ENCODE assay signal across 9 cellular contexts in genomic region chr16:81889896-81890634, GRCh38.
DNase-seq lines count a peak whose midpoint lies in the region; ATAC-seq, FAIRE-seq and TF ChIP-seq lines count a peak whose summit lies in the region.
"Had no signal": no experiment of that assay in that cellular context is flagged by ENCODE, and none has a peak within 500 bp of the region (broad histone marks: within the 10 kb centered on the region; RNA-seq: fewer than 3 reads in every experiment).

No MANE protein-coding gene starts in this region.

- FAIRE-seq in GM19239 (lab: Jason Lieb, UNC), result peak; percentile 11

- H3K4me3 ChIP-seq in WERI-Rb-1 (ENCODE audit: low read depth, low read length), result no peak overlapping the region

- peak; percentile 60 for ATAC-seq in central memory CD8-positive, alpha-beta T cell (replicated peaks; ENCODE audit: extremely low read depth, poor library complexity, severe bottlenecking)
- ATAC-seq in left lobe of liver, result peak; percentile 79
- no peak for ATAC-seq in GM18505 (IDR thresholded peaks at IDR 0.05; ENCODE audit: unreplicated experiment)

- DNase-seq in Ammon's horn (ENCODE audit: low spot score) (peak; percentile 80), GM19239 (ENCODE audit: insufficient read length, low spot score) (peak; percentile 54), NCI-H2029 (lab: John Stamatoyannopoulos, UW) (peak; percentile 7), WERI-Rb-1 (peak; percentile 53), left lobe of liver (ENCODE audit: low spot score) (peak; percentile 77)
- DNase-seq in central memory CD8-positive, alpha-beta T cell (ENCODE audit: low spot score in 2 of 2), result peak; percentile 19 to 27
- DNase-seq in stimulated activated CD4-positive, alpha-beta T cell treated with anti-CD3 and anti-CD28 coated beads, Interleukin-4, amount 100 ng/mL, for 48 hours (ENCODE audit: low read depth in 2 of 2), result peak; percentile 33 to 44

- peaks cover 23% of the 10 kb centered on the region for H3K36me3 Mint-ChIP-seq in central memory CD8-positive, alpha-beta T cell (ENCODE audit: insufficient read depth)

- no peaks in the 10 kb centered on the region for H3K9me3 Mint-ChIP-seq in central memory CD8-positive, alpha-beta T cell
- H3K9me3 Mint-ChIP-seq: stimulated activated naive CD8-positive, alpha-beta T cell treated with anti-CD3 and anti-CD28 coated beads, Interleukin-15, Interleukin-2, amounts not matched to agents 100 ng/mL and 50 ng/mL, for 24 hours had no signal

- H3K9me3 ChIP-seq in WERI-Rb-1 (ENCODE audit: severe bottlenecking), result no peaks in the 10 kb centered on the region

- H3K27me3 Mint-ChIP-seq in central memory CD8-positive, alpha-beta T cell, result no peaks in the 10 kb centered on the region
- H3K27me3 Mint-ChIP-seq: stimulated activated naive CD8-positive, alpha-beta T cell treated with anti-CD3 and anti-CD28 coated beads, Interleukin-15, Interleukin-2, amounts not matched to agents 100 ng/mL and 50 ng/mL, for 24 hours had no signal

- H3K36me3 ChIP-seq in WERI-Rb-1, result no peaks in the 10 kb centered on the region

- no peak overlapping the region for H3K27ac ChIP-seq in WERI-Rb-1

- H3K4me3 Mint-ChIP-seq in central memory CD8-positive, alpha-beta T cell, result no peak overlapping the region
- H3K4me3 Mint-ChIP-seq: stimulated activated naive CD8-positive, alpha-beta T cell treated with anti-CD3 and anti-CD28 coated beads, Interleukin-15, Interleukin-2, amounts not matched to agents 100 ng/mL and 50 ng/mL, for 24 hours had no signal

- peaks cover 5% of the 10 kb centered on the region for H3K4me1 Mint-ChIP-seq in central memory CD8-positive, alpha-beta T cell

- no peaks in the 10 kb centered on the region for H3K27me3 ChIP-seq in WERI-Rb-1 (ENCODE audit: insufficient read depth, low read depth, severe bottlenecking)

- peak; percentile 68 for TF ChIP-seq CTCF in WERI-Rb-1 (IDR thresholded peaks at IDR 0.05; ENCODE audit: low read depth, low read length)

- no peak overlapping the region for H3K27ac Mint-ChIP-seq in central memory CD8-positive, alpha-beta T cell (ENCODE audit: low read depth)
- H3K27ac Mint-ChIP-seq: stimulated activated naive CD8-positive, alpha-beta T cell treated with anti-CD3 and anti-CD28 coated beads, Interleukin-15, Interleukin-2, amounts not matched to agents 100 ng/mL and 50 ng/mL, for 24 hours had no signal

- TF ChIP-seq POLR2A in GM18505 (IDR thresholded peaks at IDR 0.05; ENCODE audit: borderline replicate concordance, extremely low read depth, insufficient read depth, insufficient read length), result no peak

Comparison
In these comparisons a context has a peak if more than half of its experiments do, and no peak if none do; other contexts are left out.
1. DNase-seq: peak in every context shown above with its lines; median percentile 80 in Ammon's horn; 77 in left lobe of liver; 54 in GM19239; 53 in WERI-Rb-1; 38 in stimulated activated CD4-positive, alpha-beta T cell treated with anti-CD3 and anti-CD28 coated beads, Interleukin-4, amount 100 ng/mL, for 48 hours; 23 in central memory CD8-positive, alpha-beta T cell; 7 in NCI-H2029.